Comparison of ENCODE assay signal across 21 cellular contexts in the genomic region with DNA sequence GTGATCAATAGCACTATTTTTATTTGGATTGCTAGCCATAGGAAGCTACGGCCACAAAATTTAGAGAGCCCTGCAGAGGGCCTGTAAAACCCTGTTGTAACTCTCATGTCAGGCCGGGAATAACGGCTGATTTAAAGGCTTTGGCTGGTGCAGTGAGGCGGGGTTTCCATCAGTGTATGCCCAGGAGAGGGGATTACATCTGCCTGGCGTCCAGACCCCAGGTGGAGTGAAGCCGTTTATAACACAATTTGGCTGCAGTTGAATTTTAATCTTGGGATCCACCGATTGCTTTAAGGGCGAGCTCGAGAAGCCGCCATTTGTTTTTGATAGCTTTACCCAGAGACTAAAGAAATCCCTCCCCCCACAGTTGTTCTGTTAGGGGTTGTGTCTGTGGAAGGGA. TPM values are rescaled to one million over a fixed set of nuclear protein-coding genes. Genes with fewer than 3 reads are reported as not detected.
"Had no signal": no experiment of that assay in that cellular context is flagged by ENCODE, and none has a peak within 500 bp of the region (broad histone marks: within the 10 kb centered on the region; RNA-seq: fewer than 3 reads in every experiment).

No MANE protein-coding gene starts in this region.

- H3K36me3 ChIP-seq: lower lobe of right lung, prostate gland, right lobe of liver, suprapubic skin, upper lobe of left lung had no signal

- H3K27ac ChIP-seq: foreskin keratinocyte, lower lobe of right lung, prostate gland, right lobe of liver, suprapubic skin, upper lobe of left lung had no signal

- H3K36me3 Mint-ChIP-seq: activated naive CD8-positive, alpha-beta T cell had no signal

- H3K4me3 Mint-ChIP-seq: activated naive CD8-positive, alpha-beta T cell; activated T-helper 1 cell treated with anti-CD3 and anti-CD28 coated beads, Interleukin-12 subunit alpha, Interleukin-12 subunit beta, Interleukin-2, Interleukin-4 antibody, amounts not matched to agents 30 ng/mL and 10 ng/mL and 1 ng/mL, durations not matched to agents 14 hours and 24 hours and 36 hours; dendritic cell treated with granulocyte-macrophage colony-stimulating factor and Interleukin-4, amounts not matched to agents 40 ng/mL and 50 ng/mL, for 4 days; natural killer cell treated with Interleukin-12 subunit alpha and Interleukin-12 subunit beta and Interleukin-15 and Interleukin-18, amount 100 ng/mL, for 72 hours; stimulated activated naive CD8-positive, alpha-beta T cell treated with anti-CD3 and anti-CD28 coated beads, Interleukin-15, amount 100 ng/mL, for 72 hours had no signal

- H3K4me1 ChIP-seq: foreskin keratinocyte, lower lobe of right lung, prostate gland, right lobe of liver, suprapubic skin, upper lobe of left lung had no signal

- H3K27me3 ChIP-seq: upper lobe of left lung had no signal

- H3K9me3 ChIP-seq: lower lobe of right lung, prostate gland, right lobe of liver, suprapubic skin, upper lobe of left lung had no signal

- H3K9me3 Mint-ChIP-seq: dendritic cell treated with granulocyte-macrophage colony-stimulating factor and Interleukin-4, amounts not matched to agents 40 ng/mL and 50 ng/mL, for 4 days; natural killer cell treated with Interleukin-12 subunit alpha and Interleukin-12 subunit beta and Interleukin-15 and Interleukin-18, amount 100 ng/mL, for 72 hours had no signal

- H3K27ac Mint-ChIP-seq: activated naive CD8-positive, alpha-beta T cell; activated T-helper 1 cell treated with anti-CD3 and anti-CD28 coated beads, Interleukin-12 subunit alpha, Interleukin-12 subunit beta, Interleukin-2, Interleukin-4 antibody, amounts not matched to agents 30 ng/mL and 10 ng/mL and 1 ng/mL, durations not matched to agents 14 hours and 24 hours and 36 hours; dendritic cell treated with granulocyte-macrophage colony-stimulating factor and Interleukin-4, amounts not matched to agents 40 ng/mL and 50 ng/mL, for 4 days; natural killer cell treated with Interleukin-12 subunit alpha and Interleukin-12 subunit beta and Interleukin-15 and Interleukin-18, amount 100 ng/mL, for 72 hours had no signal

- DNase-seq: activated CD4-positive, alpha-beta T cell treated with anti-CD3 and anti-CD28 coated beads, Interleukin-2, amount 50 U/mL, for 1 hour; activated CD8-positive, alpha-beta memory T cell treated with anti-CD3 and anti-CD28 coated beads for 24 hours; effector CD8-positive, alpha-beta T cell; foreskin keratinocyte; hippocampal formation; left cardiac atrium; lower lobe of right lung; right lobe of liver; stimulated activated CD4-positive, alpha-beta T cell treated with anti-CD3 and anti-CD28 coated beads, Interleukin-4, amount 100 ng/mL, for 1 hour; stimulated activated naive CD8-positive, alpha-beta T cell treated with anti-CD3 and anti-CD28 coated beads, Interleukin-15, amount 100 ng/mL, for 72 hours; T-helper 9 cell; upper lobe of left lung had no signal

- H3K4me3 ChIP-seq: lower lobe of right lung, prostate gland, right lobe of liver, smooth muscle cell, suprapubic skin, upper lobe of left lung had no signal

- ATAC-seq: activated CD4-positive, CD25-positive, alpha-beta regulatory T cell treated with anti-CD3 and anti-CD28 coated beads, Interleukin-2, amount 50 U/mL, for 24 hours; foreskin keratinocyte; left cardiac atrium; lower lobe of right lung; natural killer cell treated with Interleukin-12 subunit alpha and Interleukin-12 subunit beta and Interleukin-15 and Interleukin-18, amount 100 ng/mL, for 72 hours; right lobe of liver; stimulated activated naive CD8-positive, alpha-beta T cell treated with anti-CD3 and anti-CD28 coated beads, Interleukin-15, amount 100 ng/mL, for 72 hours had no signal

- H3K4me2 ChIP-seq: smooth muscle cell had no signal

RNA-seq across cellular contexts. Expression of a gene that starts 29.1 kb away (rescaled TPM):
- total RNA-seq: activated T-helper 1 cell treated with anti-CD3 and anti-CD28 coated beads, Interleukin-12 subunit alpha, Interleukin-12 subunit beta, Interleukin-2, Interleukin-4 antibody, amounts not matched to agents 30 ng/mL and 10 ng/mL and 1 ng/mL, durations not matched to agents 14 hours and 24 hours and 36 hours; cerebellum; lower lobe of right lung; natural killer cell treated with Interleukin-12 subunit alpha and Interleukin-12 subunit beta and Interleukin-15 and Interleukin-18, amount 100 ng/mL, for 72 hours had no signal
